ENCODE assay signal across 8 cellular contexts in the genomic region with DNA sequence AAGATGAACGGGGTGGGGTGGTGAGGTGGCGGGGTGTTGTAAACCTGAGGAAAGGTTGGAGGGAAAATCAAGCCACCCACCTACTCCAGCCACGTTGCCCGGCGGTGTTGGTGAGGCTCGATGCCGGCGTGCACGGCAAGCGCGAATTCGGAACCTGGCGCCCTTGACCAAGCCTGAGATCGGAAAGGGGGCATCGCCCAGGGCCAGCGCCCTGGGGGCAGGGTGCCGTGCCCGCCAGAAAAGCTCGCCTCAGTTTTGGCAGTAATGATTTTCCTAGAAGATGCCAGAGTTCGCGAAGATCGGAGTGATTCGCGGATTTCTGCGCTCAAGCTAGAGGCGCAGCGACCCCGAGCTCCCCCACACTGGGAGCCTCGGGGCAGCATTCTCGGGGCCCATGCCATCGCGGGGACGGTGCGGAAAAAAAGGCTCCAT. TPM values are rescaled to one million over a fixed set of nuclear protein-coding genes. Genes with fewer than 3 reads are reported as not detected.
A peak's percentile ranks its signal among the peaks of the same experiment; 100 is the strongest.
DNase-seq lines count a peak whose midpoint lies in the region; TF ChIP-seq lines count a peak whose summit lies in the region.

No MANE protein-coding gene starts in this region.

- H3K4me3 ChIP-seq in ACC112 (ENCODE audit: low read depth, low read length): peak overlapping the region; percentile 79
- no peak overlapping the region for H3K4me3 ChIP-seq in MM.1S (ENCODE audit: low read length)
- peak overlapping the region; percentile 72 for H3K4me3 ChIP-seq in foreskin fibroblast (ENCODE audit: low read depth in 1 of 2, low read length in 2 of 2)

- intact Hi-C loops in activated CD4-positive, alpha-beta memory T cell treated with anti-CD3 and anti-CD28 coated beads for 36 hours (cut with micrococcal nuclease): no loop called here

- DNase-seq in MM.1S (no peak), foreskin fibroblast (peak in 1 of 2 donors; percentile 56), neural crest cell (ENCODE audit: low read depth, low spot score) (no peak), COR-L47 (lab: John Stamatoyannopoulos, UW) (no peak), HT-29 (ENCODE audit: low spot score) (no peak), NCI-H2107 treated with DMSO at 0.1 percent for 48 hours (lab: John Stamatoyannopoulos, UW; ENCODE audit: unreplicated experiment) (no peak)
- DNase-seq in activated CD4-positive, alpha-beta memory T cell treated with anti-CD3 and anti-CD28 coated beads for 36 hours: no peak

- peak overlapping the region; percentile 88 for H3K4me3 Mint-ChIP-seq in neural crest cell
- no peak overlapping the region for H3K4me3 Mint-ChIP-seq in activated CD4-positive, alpha-beta memory T cell treated with anti-CD3 and anti-CD28 coated beads for 36 hours

- CTCF ChIA-PET in activated CD4-positive, alpha-beta memory T cell treated with anti-CD3 and anti-CD28 coated beads for 36 hours (lab: Charles Lee): no interaction called here

- no peaks in the 10 kb centered on the region for H3K9me3 ChIP-seq in MM.1S (replicated peaks; ENCODE audit: insufficient read depth, low read length)

- peaks cover 51% of the 10 kb centered on the region for H3K27me3 Mint-ChIP-seq in neural crest cell (ENCODE audit: low read depth)
- H3K27me3 Mint-ChIP-seq in activated CD4-positive, alpha-beta memory T cell treated with anti-CD3 and anti-CD28 coated beads for 36 hours: peaks cover 33% of the 10 kb centered on the region

- H3K27ac Mint-ChIP-seq in neural crest cell (ENCODE audit: unreplicated experiment): no peak overlapping the region
- no peak overlapping the region for H3K27ac Mint-ChIP-seq in activated CD4-positive, alpha-beta memory T cell treated with anti-CD3 and anti-CD28 coated beads for 36 hours

- H3K4me1 Mint-ChIP-seq in neural crest cell: peaks cover 17% of the 10 kb centered on the region
- peaks cover 9% of the 10 kb centered on the region for H3K4me1 Mint-ChIP-seq in activated CD4-positive, alpha-beta memory T cell treated with anti-CD3 and anti-CD28 coated beads for 36 hours (ENCODE audit: low read depth)

- POLR2A ChIA-PET in activated CD4-positive, alpha-beta memory T cell treated with anti-CD3 and anti-CD28 coated beads for 36 hours (lab: Charles Lee): no interaction called here

- H4K20me1 ChIP-seq in MM.1S (ENCODE audit: insufficient read depth, low read length): no peaks in the 10 kb centered on the region

- H3K4me1 ChIP-seq in ACC112 (ENCODE audit: control insufficient read depth, insufficient read depth, low read length, unreplicated experiment) (peaks cover 4% of the 10 kb centered on the region), MM.1S (ENCODE audit: low read length) (no peaks in the 10 kb centered on the region)

- H3K9ac ChIP-seq in MM.1S (ENCODE audit: low read length): no peak overlapping the region

- H3K36me3 Mint-ChIP-seq in neural crest cell (ENCODE audit: low read depth): no peaks in the 10 kb centered on the region
- no peaks in the 10 kb centered on the region for H3K36me3 Mint-ChIP-seq in activated CD4-positive, alpha-beta memory T cell treated with anti-CD3 and anti-CD28 coated beads for 36 hours

- H3K36me3 ChIP-seq in ACC112 (ENCODE audit: insufficient read depth, low read length) (no peaks in the 10 kb centered on the region), MM.1S (replicated peaks; ENCODE audit: insufficient read depth, low read length) (no peaks in the 10 kb centered on the region)

- TF ChIP-seq CTCF in MM.1S (IDR thresholded peaks at IDR 0.05; ENCODE audit: low read length) (no peak), foreskin fibroblast (IDR thresholded peaks at IDR 0.05; ENCODE audit: low read depth, low read length) (no peak), neural crest cell (conservative IDR thresholded peaks at IDR 0.05) (no peak)

- H3F3A ChIP-seq in MM.1S (ENCODE audit: insufficient read depth, low read length): no peaks in the 10 kb centered on the region

- H2AFZ ChIP-seq in ACC112 (ENCODE audit: low read length, unreplicated experiment) (peak overlapping the region; percentile 64), MM.1S (ENCODE audit: low read length) (no peak overlapping the region)

- H3K9me2 ChIP-seq in MM.1S (replicated peaks; ENCODE audit: insufficient read depth, low read length): no peaks in the 10 kb centered on the region

- H3K27me3 ChIP-seq in ACC112 (ENCODE audit: insufficient read depth, low read length): peaks cover 51% of the 10 kb centered on the region
- no peaks in the 10 kb centered on the region for H3K27me3 ChIP-seq in MM.1S (replicated peaks; ENCODE audit: insufficient read depth, low read length)

- peak overlapping the region; percentile 69; the same call in 1 of the 2 replicates for H3K4me2 ChIP-seq in MM.1S (ENCODE audit: low read depth, low read length)

- H3K9me3 Mint-ChIP-seq in neural crest cell: no peaks in the 10 kb centered on the region
- no peaks in the 10 kb centered on the region for H3K9me3 Mint-ChIP-seq in activated CD4-positive, alpha-beta memory T cell treated with anti-CD3 and anti-CD28 coated beads for 36 hours

- H3K27ac ChIP-seq in ACC112 (ENCODE audit: low read depth, low read length) (no peak overlapping the region), MM.1S (ENCODE audit: low read length) (no peak overlapping the region)

- H3K79me2 ChIP-seq in ACC112 (ENCODE audit: control insufficient read depth, insufficient read depth, low read length, unreplicated experiment) (no peaks in the 10 kb centered on the region), MM.1S (ENCODE audit: low read length) (no peaks in the 10 kb centered on the region)

RNA-seq across cellular contexts. Expression of gene STXBP6, which starts 0.8 kb away (rescaled TPM):
- total RNA-seq in neural crest cell: 6.8 and 7.2 TPM in 2 replicates
- not detected for total RNA-seq in activated CD4-positive, alpha-beta memory T cell treated with anti-CD3 and anti-CD28 coated beads for 36 hours
- total RNA-seq in HT-29 (2014; rRNA removed; shearing (Covaris generic)): 10.9 and 12.6 TPM in 2 replicates
